ENCODE assay signal across 1 cellular context in the genomic region with DNA sequence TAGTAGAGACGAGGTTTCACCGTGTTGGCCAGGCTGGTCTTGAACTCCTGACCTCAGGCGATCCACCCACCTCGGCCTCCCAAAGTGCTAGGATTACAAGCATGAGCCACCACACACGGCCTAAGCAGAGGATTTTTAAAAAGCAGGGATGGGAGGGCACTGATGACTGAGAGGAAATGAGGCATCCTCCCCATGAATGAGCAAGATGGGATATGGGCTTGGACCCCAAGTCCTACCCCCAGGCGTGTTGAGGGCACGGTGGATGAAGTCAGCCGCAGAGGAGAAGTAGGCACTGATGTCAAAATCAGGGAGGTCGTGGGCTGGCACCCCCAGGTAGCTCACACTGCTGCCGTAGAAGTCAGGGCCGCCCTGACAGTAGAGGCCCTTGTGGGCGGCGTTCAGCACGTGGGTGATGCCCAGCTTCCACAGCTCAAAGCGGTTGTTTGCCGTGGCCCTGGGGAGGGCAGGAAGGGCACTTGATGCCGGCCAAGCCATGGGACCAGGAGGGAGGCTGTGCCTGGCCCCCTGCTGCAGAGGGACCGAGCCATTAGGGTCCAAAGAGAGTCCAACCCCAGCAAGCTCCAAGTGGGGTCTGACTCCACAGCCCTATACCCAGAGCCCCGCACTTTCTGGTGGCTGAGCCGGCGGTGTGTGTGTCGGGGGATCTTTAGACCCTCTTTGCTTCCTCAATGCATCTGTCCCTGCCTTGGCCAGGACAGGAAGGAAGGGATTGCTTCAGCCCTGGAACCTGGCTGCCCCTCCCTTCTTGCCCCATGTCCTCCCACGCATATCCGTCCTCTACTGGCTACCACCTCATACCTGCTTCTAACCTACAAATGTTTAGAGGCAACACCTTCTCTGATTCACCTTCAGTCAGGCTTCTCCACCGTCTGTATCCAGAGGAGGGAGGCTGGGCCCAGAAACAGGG.
TF ChIP-seq lines count a peak whose summit lies in the region.

No MANE protein-coding gene starts in this region.

TF ChIP-seq in K562, 482 proteins besides CTCF, POLR2A, EP300 and RAD21 (continued from another document and continues in another):
- TF ChIP-seq ETV1 (tag; conservative IDR thresholded peaks at IDR 0.05; ENCODE audit: low read depth) = peak; percentile 62
- TF ChIP-seq SNIP1 (IDR thresholded peaks at IDR 0.05; ENCODE audit: low read depth) = no peak
- TF ChIP-seq CC2D1A (IDR thresholded peaks at IDR 0.05) = no peak
- TF ChIP-seq, protein P1, sequence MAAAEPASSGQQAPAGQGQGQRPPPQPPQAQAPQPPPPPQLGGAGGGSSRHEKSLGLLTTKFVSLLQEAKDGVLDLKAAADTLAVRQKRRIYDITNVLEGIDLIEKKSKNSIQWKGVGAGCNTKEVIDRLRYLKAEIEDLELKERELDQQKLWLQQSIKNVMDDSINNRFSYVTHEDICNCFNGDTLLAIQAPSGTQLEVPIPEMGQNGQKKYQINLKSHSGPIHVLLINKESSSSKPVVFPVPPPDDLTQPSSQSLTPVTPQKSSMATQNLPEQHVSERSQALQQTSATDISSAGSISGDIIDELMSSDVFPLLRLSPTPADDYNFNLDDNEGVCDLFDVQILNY (CRISPR knock-in tag; IDR thresholded peaks at IDR 0.05) = no peak
- TF ChIP-seq CEBPG (CRISPR knock-in tag; IDR thresholded peaks at IDR 0.05) = no peak
- peak in 1 of 2 experiments; percentile 48; a peak in 2 of 4 replicates for TF ChIP-seq CEBPG (tag; conservative IDR thresholded peaks at IDR 0.05 in 1 of 2, IDR thresholded peaks at IDR 0.05 in 1 of 2)
- TF ChIP-seq ZNF280B (CRISPR knock-in tag; IDR thresholded peaks at IDR 0.05) = no peak
- TF ChIP-seq, protein P2, sequence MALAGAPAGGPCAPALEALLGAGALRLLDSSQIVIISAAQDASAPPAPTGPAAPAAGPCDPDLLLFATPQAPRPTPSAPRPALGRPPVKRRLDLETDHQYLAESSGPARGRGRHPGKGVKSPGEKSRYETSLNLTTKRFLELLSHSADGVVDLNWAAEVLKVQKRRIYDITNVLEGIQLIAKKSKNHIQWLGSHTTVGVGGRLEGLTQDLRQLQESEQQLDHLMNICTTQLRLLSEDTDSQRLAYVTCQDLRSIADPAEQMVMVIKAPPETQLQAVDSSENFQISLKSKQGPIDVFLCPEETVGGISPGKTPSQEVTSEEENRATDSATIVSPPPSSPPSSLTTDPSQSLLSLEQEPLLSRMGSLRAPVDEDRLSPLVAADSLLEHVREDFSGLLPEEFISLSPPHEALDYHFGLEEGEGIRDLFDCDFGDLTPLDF (CRISPR knock-in tag; IDR thresholded peaks at IDR 0.05) = no peak
- TF ChIP-seq SAFB (IDR thresholded peaks at IDR 0.05; ENCODE audit: borderline replicate concordance, low read depth, low read length) = no peak
- no peak for TF ChIP-seq MYBL2 (IDR thresholded peaks at IDR 0.05; ENCODE audit: low read depth)
- no peak for TF ChIP-seq MYBL2 (CRISPR knock-in tag; IDR thresholded peaks at IDR 0.05; ENCODE audit: borderline replicate concordance)
- TF ChIP-seq ZNF217 (CRISPR knock-in tag; IDR thresholded peaks at IDR 0.05) = no peak
- TF ChIP-seq DDX20 (tag; IDR thresholded peaks at IDR 0.05; ENCODE audit: low read depth) = no peak
- 0 out of 2 replicates have a peak, but pooled peaks have one; percentile 52 for TF ChIP-seq ELF4 (CRISPR knock-in tag; IDR thresholded peaks at IDR 0.05)
- no peak for TF ChIP-seq ZNF668 (CRISPR knock-in tag; IDR thresholded peaks at IDR 0.05)
- no peak for TF ChIP-seq CCAR2 (IDR thresholded peaks at IDR 0.05; ENCODE audit: low read depth, low read length)
- no peak; a peak in 1 of 4 replicates for TF ChIP-seq MAZ (CRISPR knock-in tag; conservative IDR thresholded peaks at IDR 0.05 in 1 of 2, IDR thresholded peaks at IDR 0.05 in 1 of 2)
- no peak; the same call in 1 of the 2 replicates for TF ChIP-seq DMBX1 (CRISPR knock-in tag; IDR thresholded peaks at IDR 0.05; ENCODE audit: borderline replicate concordance)
- TF ChIP-seq ZNF165 (CRISPR knock-in tag; IDR thresholded peaks at IDR 0.05; ENCODE audit: borderline replicate concordance) = no peak
- TF ChIP-seq, protein P3, sequence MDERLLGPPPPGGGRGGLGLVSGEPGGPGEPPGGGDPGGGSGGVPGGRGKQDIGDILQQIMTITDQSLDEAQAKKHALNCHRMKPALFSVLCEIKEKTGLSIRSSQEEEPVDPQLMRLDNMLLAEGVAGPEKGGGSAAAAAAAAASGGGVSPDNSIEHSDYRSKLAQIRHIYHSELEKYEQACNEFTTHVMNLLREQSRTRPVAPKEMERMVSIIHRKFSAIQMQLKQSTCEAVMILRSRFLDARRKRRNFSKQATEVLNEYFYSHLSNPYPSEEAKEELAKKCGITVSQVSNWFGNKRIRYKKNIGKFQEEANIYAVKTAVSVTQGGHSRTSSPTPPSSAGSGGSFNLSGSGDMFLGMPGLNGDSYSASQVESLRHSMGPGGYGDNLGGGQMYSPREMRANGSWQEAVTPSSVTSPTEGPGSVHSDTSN (CRISPR knock-in tag; IDR thresholded peaks at IDR 0.05; ENCODE audit: low read depth) = no peak
- TF ChIP-seq, protein P3 (tag; conservative IDR thresholded peaks at IDR 0.05; ENCODE audit: low read depth) = no peak
- no peak for TF ChIP-seq POLR3A (IDR thresholded peaks at IDR 0.05; ENCODE audit: borderline replicate concordance, extremely low read depth, insufficient read depth, insufficient read length)
- TF ChIP-seq POLR2G (IDR thresholded peaks at IDR 0.05; ENCODE audit: low read depth, low read length) = peak; percentile 46
- TF ChIP-seq NONO (IDR thresholded peaks at IDR 0.05; ENCODE audit: low read depth in 2 of 2, low read length in 1 of 2) = no peak
- TF ChIP-seq ZNF518B (CRISPR knock-in tag; IDR thresholded peaks at IDR 0.05) = no peak
- TF ChIP-seq FOXJ3 (CRISPR knock-in tag; IDR thresholded peaks at IDR 0.05) = no peak
- TF ChIP-seq VEZF1 (CRISPR knock-in tag; IDR thresholded peaks at IDR 0.05) = no peak; the same call in 1 of the 2 replicates
- no peak for TF ChIP-seq CBX5 (IDR thresholded peaks at IDR 0.05; ENCODE audit: borderline replicate concordance, low read depth)
- TF ChIP-seq GMEB1 (CRISPR knock-in tag; IDR thresholded peaks at IDR 0.05) = no peak
- no peak for TF ChIP-seq ERF (CRISPR knock-in tag; IDR thresholded peaks at IDR 0.05)
- no peak for TF ChIP-seq SMARCA5 (IDR thresholded peaks at IDR 0.05)
- no peak for TF ChIP-seq POLR3G (IDR thresholded peaks at IDR 0.05; ENCODE audit: extremely low read depth, insufficient read length, insufficient replicate concordance)
- no peak for TF ChIP-seq SMARCC2 (IDR thresholded peaks at IDR 0.05; ENCODE audit: low read depth)
- TF ChIP-seq ZKSCAN3 (CRISPR knock-in tag; IDR thresholded peaks at IDR 0.05) = no peak
- no peak for TF ChIP-seq U2AF2 (optimal IDR thresholded peaks at IDR 0.05; ENCODE audit: low read depth, low read length)
- TF ChIP-seq, protein P4, sequence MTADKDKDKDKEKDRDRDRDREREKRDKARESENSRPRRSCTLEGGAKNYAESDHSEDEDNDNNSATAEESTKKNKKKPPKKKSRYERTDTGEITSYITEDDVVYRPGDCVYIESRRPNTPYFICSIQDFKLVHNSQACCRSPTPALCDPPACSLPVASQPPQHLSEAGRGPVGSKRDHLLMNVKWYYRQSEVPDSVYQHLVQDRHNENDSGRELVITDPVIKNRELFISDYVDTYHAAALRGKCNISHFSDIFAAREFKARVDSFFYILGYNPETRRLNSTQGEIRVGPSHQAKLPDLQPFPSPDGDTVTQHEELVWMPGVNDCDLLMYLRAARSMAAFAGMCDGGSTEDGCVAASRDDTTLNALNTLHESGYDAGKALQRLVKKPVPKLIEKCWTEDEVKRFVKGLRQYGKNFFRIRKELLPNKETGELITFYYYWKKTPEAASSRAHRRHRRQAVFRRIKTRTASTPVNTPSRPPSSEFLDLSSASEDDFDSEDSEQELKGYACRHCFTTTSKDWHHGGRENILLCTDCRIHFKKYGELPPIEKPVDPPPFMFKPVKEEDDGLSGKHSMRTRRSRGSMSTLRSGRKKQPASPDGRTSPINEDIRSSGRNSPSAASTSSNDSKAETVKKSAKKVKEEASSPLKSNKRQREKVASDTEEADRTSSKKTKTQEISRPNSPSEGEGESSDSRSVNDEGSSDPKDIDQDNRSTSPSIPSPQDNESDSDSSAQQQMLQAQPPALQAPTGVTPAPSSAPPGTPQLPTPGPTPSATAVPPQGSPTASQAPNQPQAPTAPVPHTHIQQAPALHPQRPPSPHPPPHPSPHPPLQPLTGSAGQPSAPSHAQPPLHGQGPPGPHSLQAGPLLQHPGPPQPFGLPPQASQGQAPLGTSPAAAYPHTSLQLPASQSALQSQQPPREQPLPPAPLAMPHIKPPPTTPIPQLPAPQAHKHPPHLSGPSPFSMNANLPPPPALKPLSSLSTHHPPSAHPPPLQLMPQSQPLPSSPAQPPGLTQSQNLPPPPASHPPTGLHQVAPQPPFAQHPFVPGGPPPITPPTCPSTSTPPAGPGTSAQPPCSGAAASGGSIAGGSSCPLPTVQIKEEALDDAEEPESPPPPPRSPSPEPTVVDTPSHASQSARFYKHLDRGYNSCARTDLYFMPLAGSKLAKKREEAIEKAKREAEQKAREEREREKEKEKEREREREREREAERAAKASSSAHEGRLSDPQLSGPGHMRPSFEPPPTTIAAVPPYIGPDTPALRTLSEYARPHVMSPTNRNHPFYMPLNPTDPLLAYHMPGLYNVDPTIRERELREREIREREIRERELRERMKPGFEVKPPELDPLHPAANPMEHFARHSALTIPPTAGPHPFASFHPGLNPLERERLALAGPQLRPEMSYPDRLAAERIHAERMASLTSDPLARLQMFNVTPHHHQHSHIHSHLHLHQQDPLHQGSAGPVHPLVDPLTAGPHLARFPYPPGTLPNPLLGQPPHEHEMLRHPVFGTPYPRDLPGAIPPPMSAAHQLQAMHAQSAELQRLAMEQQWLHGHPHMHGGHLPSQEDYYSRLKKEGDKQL (CRISPR knock-in tag; IDR thresholded peaks at IDR 0.05; ENCODE audit: borderline replicate concordance) = no peak
- TF ChIP-seq MIER1 (IDR thresholded peaks at IDR 0.05; ENCODE audit: low read depth) = no peak
- TF ChIP-seq KLF1 (tag; IDR thresholded peaks at IDR 0.05) = no peak
- no peak for TF ChIP-seq DIDO1 (tag; IDR thresholded peaks at IDR 0.05; ENCODE audit: low read depth)
- TF ChIP-seq SREBF2 (CRISPR knock-in tag; IDR thresholded peaks at IDR 0.05) = no peak
- no peak for TF ChIP-seq PHTF2 (CRISPR knock-in tag; IDR thresholded peaks at IDR 0.05)
- no peak for TF ChIP-seq MED1 (CRISPR knock-in tag; IDR thresholded peaks at IDR 0.05; ENCODE audit: borderline replicate concordance)
